8 cellular contexts compared by ENCODE assay signal in genomic region chr5:116454417-116454927, GRCh38.
DNase-seq lines count a peak whose midpoint lies in the region; ATAC-seq and TF ChIP-seq lines count a peak whose summit lies in the region.

No MANE protein-coding gene starts in this region.

- DNase-seq in AG09309 (ENCODE audit: low read depth) (peak; percentile 71), RPMI8226 (peak; percentile 68), glomerular visceral epithelial cell (ENCODE audit: extremely low spot score) (peak; percentile 89), testis (peak; percentile 44), NCI-H2196 (lab: John Stamatoyannopoulos, UW; ENCODE audit: unreplicated experiment) (no peak)
- DNase-seq in activated CD8-positive, alpha-beta memory T cell treated with anti-CD3 and anti-CD28 coated beads for 24 hours = no peak

- TF ChIP-seq CTCF in AG09309 (IDR thresholded peaks at IDR 0.05; ENCODE audit: control insufficient read depth, insufficient read depth, low read depth, low read length, missing control alignments) (no peak), testis (IDR thresholded peaks at IDR 0.05) (no peak)

- intact Hi-C loops in testis (cut with DNase I; ENCODE audit: low total_unique reads) = no loop called here

- ATAC-seq in GM19035 (IDR thresholded peaks at IDR 0.05; ENCODE audit: unreplicated experiment) = peak; percentile 98
- ATAC-seq in HG03064 (IDR thresholded peaks at IDR 0.05; ENCODE audit: low read depth, unreplicated experiment) = peak; percentile 96

- no peaks in the 10 kb centered on the region for H3K36me3 ChIP-seq in testis (ENCODE audit: low read depth, missing control alignments)

- H3K27me3 ChIP-seq in testis = no peaks in the 10 kb centered on the region

- no peaks in the 10 kb centered on the region for H3K9me3 ChIP-seq in testis

- TF ChIP-seq POLR2A in testis (IDR thresholded peaks at IDR 0.05) = no peak

- H3K4me3 ChIP-seq in AG09309 (ENCODE audit: control insufficient read depth, low read depth, low read length) = peak overlapping the region; percentile 1; the same call in 1 of the 2 replicates
- no peak overlapping the region for H3K4me3 ChIP-seq in testis

- H3K4me1 ChIP-seq in testis = peaks cover 18% of the 10 kb centered on the region

- WGBS in testis, 2 donors = 27 to 36% methylated on average over 9 of the region's 9 CpGs

- H3K27ac ChIP-seq in testis = peak overlapping the region; percentile 25 to 39

Comparison
In these comparisons a context has a peak if more than half of its experiments do, and no peak if none do; other contexts are left out.
1. DNase-seq: peak in AG09309 (single experiment), RPMI8226 (single experiment), glomerular visceral epithelial cell (single experiment) and testis (single experiment); none in NCI-H2196 (single experiment) and activated CD8-positive, alpha-beta memory T cell treated with anti-CD3 and anti-CD28 coated beads for 24 hours (single experiment).